2 cellular contexts compared by ENCODE assay signal in the genomic region with DNA sequence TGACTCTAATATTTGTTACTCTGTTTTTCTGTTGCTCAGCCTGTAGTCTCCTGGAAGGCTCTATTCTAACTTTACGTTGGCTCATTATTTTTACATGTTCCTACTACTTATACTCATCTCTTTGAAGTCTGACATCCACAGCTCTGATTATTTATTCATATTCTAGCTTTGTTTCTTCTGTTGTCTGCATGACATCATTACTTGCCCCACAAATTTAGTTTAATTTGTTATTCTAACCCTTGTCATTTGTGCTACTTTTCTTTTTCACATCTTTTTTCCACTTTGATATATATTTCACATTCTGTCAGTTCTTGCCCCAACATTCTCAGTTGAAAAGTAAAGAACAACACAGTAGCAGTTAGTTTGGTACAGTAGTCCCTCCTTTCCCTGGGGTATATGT.
TF ChIP-seq lines count a peak whose summit lies in the region.

No MANE protein-coding gene starts in this region.

TF ChIP-seq in HepG2, 621 proteins besides CTCF, POLR2A, EP300 and RAD21:
- TF ChIP-seq ATF7 (IDR thresholded peaks at IDR 0.05) (peak; percentile 60), ATF7 (CRISPR knock-in tag; IDR thresholded peaks at IDR 0.05) (no peak), THYN1 (CRISPR knock-in tag; IDR thresholded peaks at IDR 0.05; ENCODE audit: borderline replicate concordance, low read depth) (no peak), GATAD2A (CRISPR knock-in tag; IDR thresholded peaks at IDR 0.05) (no peak)

TF ChIP-seq in endothelial cell of umbilical vein, 7 proteins besides CTCF, POLR2A, EP300 and RAD21:
- TF ChIP-seq MAX (IDR thresholded peaks at IDR 0.05; ENCODE audit: insufficient read depth, insufficient read length) = no peak
- TF ChIP-seq JUN (IDR thresholded peaks at IDR 0.05; ENCODE audit: borderline replicate concordance, insufficient read depth, insufficient read length, low read depth) = no peak
- no peak for TF ChIP-seq MYC (IDR thresholded peaks at IDR 0.05; ENCODE audit: low read depth, low read length)
- TF ChIP-seq EZH2 (IDR thresholded peaks at IDR 0.05; ENCODE audit: borderline replicate concordance, low read depth, low read length, severe bottlenecking) = no peak
- no peak for TF ChIP-seq POLR2AphosphoS5 (IDR thresholded peaks at IDR 0.05; ENCODE audit: insufficient read depth, low read depth, low read length)
- TF ChIP-seq FOS (IDR thresholded peaks at IDR 0.05; ENCODE audit: borderline replicate concordance, insufficient read depth, low read length) = no peak
- TF ChIP-seq GATA2 (IDR thresholded peaks at IDR 0.05; ENCODE audit: insufficient read depth, insufficient read length, low read depth, low read length) = no peak
